Comparison of ENCODE assay signal across 20 cellular contexts in genomic region chr2:7194950-7195349, GRCh38.
A peak's percentile ranks its signal among the peaks of the same experiment; 100 is the strongest.
DNase-seq lines count a peak whose midpoint lies in the region; ATAC-seq, FAIRE-seq and TF ChIP-seq lines count a peak whose summit lies in the region.
"Had no signal": no experiment of that assay in that cellular context is flagged by ENCODE, and none has a peak within 500 bp of the region (broad histone marks: within the 10 kb centered on the region; RNA-seq: fewer than 3 reads in every experiment).

No MANE protein-coding gene starts in this region.

- no peak overlapping the region for H4K5ac ChIP-seq in H1 (ENCODE audit: insufficient read length, low read depth, low read length)

- H3K9me3 Mint-ChIP-seq in neural progenitor cell = peaks cover 9% of the 10 kb centered on the region
- H3K9me3 Mint-ChIP-seq: CD4-positive, alpha-beta T cell; CD8-positive, alpha-beta T cell had no signal

- no peak overlapping the region for H4K91ac ChIP-seq in H1 (replicated peaks; ENCODE audit: insufficient read length, low read length)

- H3K36me3 ChIP-seq in A673 (ENCODE audit: insufficient read depth, low read length, poor library complexity, severe bottlenecking) (no peaks in the 10 kb centered on the region), H1 (ENCODE audit: control insufficient read depth in 2 of 4, insufficient read depth in 4 of 4, low read length in 3 of 4) (no peaks in the 10 kb centered on the region), neural progenitor cell (no peaks in the 10 kb centered on the region)
- H3K36me3 ChIP-seq: BLaER1 treated with 17β-estradiol and CSF1 and Interleukin-3, amounts not matched to agents 10 nM and 100 nM had no signal

- H2BK20ac ChIP-seq in H1 (ENCODE audit: low read length) = no peak overlapping the region

- H3K27me3 ChIP-seq in A673 (replicated peaks; ENCODE audit: insufficient read depth, low read depth, low read length, poor library complexity) (no peaks in the 10 kb centered on the region), H1 (replicated peaks in 1 of 4; ENCODE audit: control insufficient read depth in 3 of 4, extremely low read depth in 1 of 4, insufficient read depth in 3 of 4, low read length in 3 of 4) (peaks cover 0 to 5% (median 0%) of the 10 kb centered on the region in 4 experiments; a peak in 1 of 7 replicates), neural progenitor cell (peaks cover 50% of the 10 kb centered on the region)
- H3K27me3 ChIP-seq: BLaER1 treated with 17β-estradiol and CSF1 and Interleukin-3, amounts not matched to agents 10 nM and 100 nM had no signal

- TF ChIP-seq EP300 in H1 (IDR thresholded peaks at IDR 0.05; ENCODE audit: borderline replicate concordance in 1 of 2, low read depth in 2 of 2, low read length in 2 of 2) = no peak

- CTCF ChIA-PET in A673 (lab: Charles Lee) (no interaction called here), H1 (lab: Charles Lee; ENCODE audit: partially characterized antibody) (interaction anchor here (0.6 to 1.0 kb wide), 2 partner anchors 10 to 14 kb away, joined by 3 to 4 read pairs; no protein-coding TSS in a partner anchor)

- no peak for FAIRE-seq in H1 (lab: Jason Lieb, UNC)
- FAIRE-seq: D721Med, G401.6, GM19239 had no signal

- no peak overlapping the region for H2AK5ac ChIP-seq in H1 (ENCODE audit: low read depth, low read length)

- H3K23ac ChIP-seq in H1 (ENCODE audit: insufficient read length) = no peak overlapping the region

- H2AFZ ChIP-seq in H1 (ENCODE audit: low read length) = no peak overlapping the region
- no peak overlapping the region for H2AFZ ChIP-seq in neural progenitor cell (replicated peaks)

- H3K4me3 ChIP-seq in A673 (ENCODE audit: low read depth, low read length, poor library complexity, severe bottlenecking) (no peak overlapping the region), H1 (ENCODE audit: extremely low read depth in 1 of 4, insufficient read depth in 2 of 4, low read depth in 3 of 4, low read length in 4 of 4) (no peak overlapping the region), neural progenitor cell (no peak overlapping the region)
- H3K4me3 ChIP-seq: A549; BLaER1 treated with 17β-estradiol and CSF1 and Interleukin-3, amounts not matched to agents 10 nM and 100 nM had no signal

- no peak for ATAC-seq in HG02981 (IDR thresholded peaks at IDR 0.05; ENCODE audit: unreplicated experiment)
- ATAC-seq: A549; CD8-positive, alpha-beta T cell had no signal

- H3K27ac Mint-ChIP-seq in neural progenitor cell = peak overlapping the region; percentile 42
- H3K27ac Mint-ChIP-seq: B cell; CD4-positive, alpha-beta T cell; CD8-positive, alpha-beta T cell had no signal

- H3K18ac ChIP-seq in H1 (ENCODE audit: extremely low read depth, low read length) = no peak overlapping the region

- H3K27me3 Mint-ChIP-seq in neural progenitor cell (ENCODE audit: insufficient read depth, low read depth) = no peaks in the 10 kb centered on the region
- H3K27me3 Mint-ChIP-seq: CD4-positive, alpha-beta T cell had no signal

- no peak overlapping the region for H3K56ac ChIP-seq in H1 (replicated peaks; ENCODE audit: insufficient read length, low read depth, low read length)

- H2BK12ac ChIP-seq in H1 (ENCODE audit: low read depth, low read length) = no peak overlapping the region

- H3K14ac ChIP-seq in H1 (ENCODE audit: insufficient read length) = no peak overlapping the region

- no peak overlapping the region for H3K4ac ChIP-seq in H1 (replicated peaks; ENCODE audit: insufficient read length, low read depth, low read length)

- no peak overlapping the region for H2BK5ac ChIP-seq in H1 (ENCODE audit: low read depth, low read length)

- H3K9ac ChIP-seq in H1 (replicated peaks in 1 of 4; ENCODE audit: extremely low read depth in 1 of 4, low read depth in 3 of 4, low read length in 3 of 4) = no peak overlapping the region
- H3K9ac ChIP-seq in neural progenitor cell = no peak overlapping the region
- H3K9ac ChIP-seq: BLaER1 treated with 17β-estradiol and CSF1 and Interleukin-3, amounts not matched to agents 10 nM and 100 nM had no signal

- H3K4me2 ChIP-seq in H1 (ENCODE audit: insufficient read depth in 1 of 2, low read depth in 2 of 2, low read length in 2 of 2) (no peak overlapping the region), neural progenitor cell (no peak overlapping the region)
- H3K4me2 ChIP-seq: A549; BLaER1 treated with 17β-estradiol and CSF1 and Interleukin-3, amounts not matched to agents 10 nM and 100 nM had no signal

- H3K4me3 Mint-ChIP-seq in neural progenitor cell = no peak overlapping the region
- H3K4me3 Mint-ChIP-seq: B cell; CD4-positive, alpha-beta T cell; CD8-positive, alpha-beta T cell had no signal

- H2BK15ac ChIP-seq in H1 (ENCODE audit: low read length) = no peak overlapping the region

- no peaks in the 10 kb centered on the region for H3K4me1 Mint-ChIP-seq in neural progenitor cell
- H3K4me1 Mint-ChIP-seq: B cell had no signal

- H3K36me3 Mint-ChIP-seq in neural progenitor cell = peaks cover 5% of the 10 kb centered on the region
- H3K36me3 Mint-ChIP-seq: CD8-positive, alpha-beta T cell had no signal

- TF ChIP-seq CTCF in A673 (conservative IDR thresholded peaks at IDR 0.05; ENCODE audit: low read depth, low read length) (no peak), H1 (IDR thresholded peaks at IDR 0.05; ENCODE audit: control extremely low read depth in 1 of 3, insufficient read depth in 1 of 3, low read depth in 1 of 3, low read length in 3 of 3) (no peak), neural progenitor cell (IDR thresholded peaks at IDR 0.05) (no peak)

- H3K79me2 ChIP-seq in H1 (ENCODE audit: control insufficient read depth in 1 of 2, insufficient read depth in 2 of 2, low read length in 2 of 2) = no peaks in the 10 kb centered on the region
- H3K79me2 ChIP-seq in neural progenitor cell (ENCODE audit: low read depth) = no peaks in the 10 kb centered on the region

- TF ChIP-seq RAD21 in H1 (IDR thresholded peaks at IDR 0.05 in 1 of 2, conservative IDR thresholded peaks at IDR 0.05 in 1 of 2; ENCODE audit: low read depth in 2 of 2, low read length in 2 of 2) = no peak

- peaks cover 65% of the 10 kb centered on the region for H3K4me1 ChIP-seq in A673 (ENCODE audit: insufficient read depth, low read length, poor library complexity, severe bottlenecking)
- H3K4me1 ChIP-seq in H1 (replicated peaks in 1 of 4; ENCODE audit: control insufficient read depth in 3 of 4, insufficient read depth in 4 of 4, low read length in 3 of 4) = peaks cover 0 to 5% (median 0%) of the 10 kb centered on the region in 4 experiments; a peak in 2 of 7 replicates
- peaks cover 12% of the 10 kb centered on the region for H3K4me1 ChIP-seq in neural progenitor cell
- H3K4me1 ChIP-seq: Caco-2 had no signal

- peaks cover 4% of the 10 kb centered on the region; the same call in 1 of the 2 replicates for H3K23me2 ChIP-seq in H1 (ENCODE audit: low read depth, low read length)

- BruUV-seq in A673 (replicated peaks; lab: Mats Ljungman, UMichigan) = no TSS peak

- H3K27ac ChIP-seq in A673 (ENCODE audit: low read depth, low read length, poor library complexity, severe bottlenecking) (peak overlapping the region; percentile 99), H1 (ENCODE audit: low read depth, low read length) (no peak overlapping the region), neural progenitor cell (no peak overlapping the region)
- H3K27ac ChIP-seq: 22Rv1; A549; BLaER1 treated with 17β-estradiol and CSF1 and Interleukin-3, amounts not matched to agents 10 nM and 100 nM; C4-2B had no signal

- H4K20me1 ChIP-seq in H1 (replicated peaks in 1 of 2; ENCODE audit: control insufficient read depth in 1 of 2, insufficient read depth in 2 of 2, low read length in 2 of 2) (no peaks in the 10 kb centered on the region), neural progenitor cell (ENCODE audit: low read depth) (no peaks in the 10 kb centered on the region)
- H4K20me1 ChIP-seq: BLaER1 treated with 17β-estradiol and CSF1 and Interleukin-3, amounts not matched to agents 10 nM and 100 nM had no signal

- DNase-seq in A673 (ENCODE audit: low spot score) = peak; percentile 87
- no peak for DNase-seq in H1 (ENCODE audit: low read depth in 1 of 2, low spot score in 2 of 2)
- no peak for DNase-seq in neural progenitor cell (ENCODE audit: low spot score)
- DNase-seq in AML-193 (lab: John Stamatoyannopoulos, UW) = no peak
- DNase-seq: ACHN; Caco-2; Calu3; CD4-positive, alpha-beta T cell; CD8-positive, alpha-beta T cell; DMS79 treated with DMSO at 0.1 percent for 48 hours; GF-D8 had no signal

- POLR2A ChIA-PET in A673 (lab: Charles Lee; ENCODE audit: low non-redundant PET) (no interaction called here), H1 (lab: Charles Lee; ENCODE audit: partially characterized antibody) (no interaction called here)

- no peak for TF ChIP-seq POLR2A in H1 (IDR thresholded peaks at IDR 0.05; ENCODE audit: control extremely low read depth in 1 of 2, low read depth in 2 of 2, low read length in 2 of 2)

- no peak overlapping the region for H2BK120ac ChIP-seq in H1 (replicated peaks; ENCODE audit: low read depth, low read length)

- no peaks in the 10 kb centered on the region for H3F3A ChIP-seq in neural progenitor cell (ENCODE audit: low read depth)

- H4K8ac ChIP-seq in H1 (ENCODE audit: extremely low read depth, insufficient read depth, low read length) = peak overlapping the region; percentile 57; the same call in 1 of the 2 replicates

- H3K9me3 ChIP-seq in A673 (ENCODE audit: low read depth, low read length, poor library complexity, severe bottlenecking) (no peaks in the 10 kb centered on the region), H1 (ENCODE audit: insufficient read depth in 2 of 2, low read depth in 1 of 2, low read length in 1 of 2) (no peaks in the 10 kb centered on the region), neural progenitor cell (ENCODE audit: low read depth) (no peaks in the 10 kb centered on the region)
- H3K9me3 ChIP-seq: A549, Caco-2 had no signal

- intact Hi-C loops in A673 (cut with micrococcal nuclease; ENCODE audit: unreplicated experiment) = loop anchor here (1.0 to 5.0 kb wide), 2 partner anchors 1194 to 1487 kb away; partner anchors contain the start of gene ID2

- 100% methylated on average over 2 of the region's 2 CpGs; no CpG with 5 or more reads in 1 of the 2 experiments for WGBS in H1 (ENCODE audit: extremely low coverage in 1 of 2, insufficient coverage in 1 of 2, insufficient read length in 1 of 2, insufficient replicate concordance in 2 of 2, low coverage in 1 of 2, low lambda C conversion rate in 2 of 2, missing lambda C conversion rate in 1 of 2), 2 experiments

- no peaks in the 10 kb centered on the region for H3K79me1 ChIP-seq in H1 (ENCODE audit: low read depth, low read length)

TF ChIP-seq in H1, 55 proteins besides CTCF, POLR2A, EP300 and RAD21 (continues in another document):
- no peak for TF ChIP-seq USF2 (IDR thresholded peaks at IDR 0.05; ENCODE audit: low read length)
- no peak for TF ChIP-seq ZNF274 (IDR thresholded peaks at IDR 0.05; ENCODE audit: borderline replicate concordance, extremely low read depth, low read length)
- TF ChIP-seq SIN3A (conservative IDR thresholded peaks at IDR 0.05 in 1 of 2, IDR thresholded peaks at IDR 0.05 in 1 of 2; ENCODE audit: low read depth in 1 of 2, low read length in 2 of 2) = no peak
